In the genomic region with DNA sequence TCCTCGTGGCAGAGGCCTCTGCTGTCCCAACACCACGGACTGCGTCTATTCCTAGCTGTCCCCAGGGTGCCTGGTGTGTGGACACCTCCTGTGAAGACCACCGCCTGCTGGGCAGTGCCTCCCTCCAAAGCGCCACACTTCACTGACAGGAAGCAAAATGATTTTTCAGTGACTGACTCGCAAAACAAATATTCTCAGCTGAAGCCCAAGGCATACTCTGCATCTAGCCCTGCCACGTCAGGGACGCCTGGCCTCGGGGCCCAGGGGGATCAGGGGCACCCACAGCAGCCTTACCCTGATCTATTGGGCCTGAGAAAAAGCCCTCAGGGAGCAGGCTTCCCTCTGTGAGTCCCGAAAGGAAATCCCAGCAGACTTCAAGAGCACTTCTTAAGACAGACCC, we compare ENCODE assay signal across 8 cellular contexts. TPM values are rescaled to one million over a fixed set of nuclear protein-coding genes. Genes with fewer than 3 reads are reported as not detected.
DNase-seq lines count a peak whose midpoint lies in the region; FAIRE-seq and TF ChIP-seq lines count a peak whose summit lies in the region.

No MANE protein-coding gene starts in this region.

- H2BK15ac ChIP-seq in H1 (ENCODE audit: low read length), result no peak overlapping the region

- H2AK5ac ChIP-seq in H1 (ENCODE audit: low read depth, low read length) (no peak overlapping the region), trophoblast cell (ENCODE audit: low read length) (no peak overlapping the region)

- H3K23me2 ChIP-seq in H1 (ENCODE audit: low read depth, low read length), result peaks cover 9% of the 10 kb centered on the region; the same call in 1 of the 2 replicates

- H2BK12ac ChIP-seq in H1 (ENCODE audit: low read depth, low read length) (no peak overlapping the region), trophoblast cell (ENCODE audit: low read length) (no peak overlapping the region)

- no peak overlapping the region for H3K18ac ChIP-seq in H1 (ENCODE audit: extremely low read depth, low read length)
- H3K18ac ChIP-seq in trophoblast cell (ENCODE audit: low read length), result peak overlapping the region; percentile 22

- H3K79me2 ChIP-seq in H1 (ENCODE audit: control insufficient read depth in 1 of 2, insufficient read depth in 2 of 2, low read length in 2 of 2) (peaks cover 26 to 64% of the 10 kb centered on the region in 2 experiments), trophoblast cell (ENCODE audit: control insufficient read depth, insufficient read depth, low read length, poor library complexity) (peaks cover 43% of the 10 kb centered on the region)

- no peak overlapping the region for H4K5ac ChIP-seq in H1 (ENCODE audit: insufficient read length, low read depth, low read length)

- TF ChIP-seq POLR2A in H1 (IDR thresholded peaks at IDR 0.05; ENCODE audit: control extremely low read depth in 1 of 2, low read depth in 2 of 2, low read length in 2 of 2), result no peak

- H3K23ac ChIP-seq in H1 (ENCODE audit: insufficient read length) (no peak overlapping the region), trophoblast cell (ENCODE audit: low read length) (no peak overlapping the region)

- H4K12ac ChIP-seq in trophoblast cell (ENCODE audit: low read depth, low read length), result no peak overlapping the region

- no peak overlapping the region for H3K4me3 ChIP-seq in NT2/D1 (ENCODE audit: insufficient read length, low read depth)
- H3K4me3 ChIP-seq in H1 (ENCODE audit: extremely low read depth in 1 of 4, insufficient read depth in 2 of 4, low read depth in 3 of 4, low read length in 4 of 4), result peak overlapping the region in 3 of 4 experiments; percentile 66 to 87 (median 66); a peak in 2 of 8 replicates
- H3K4me3 ChIP-seq in trophoblast cell (ENCODE audit: low read depth, low read length), result no peak overlapping the region

- no peak overlapping the region; the same call in 1 of the 2 replicates for H2BK5ac ChIP-seq in H1 (ENCODE audit: low read depth, low read length)
- H2BK5ac ChIP-seq in trophoblast cell (ENCODE audit: low read depth, low read length, poor library complexity), result no peak overlapping the region

- peak overlapping the region; percentile 32 for H3K9ac ChIP-seq in NT2/D1 (ENCODE audit: insufficient read length, low read depth)
- no peak overlapping the region for H3K9ac ChIP-seq in H1 (replicated peaks in 1 of 4; ENCODE audit: extremely low read depth in 1 of 4, low read depth in 3 of 4, low read length in 3 of 4)
- H3K9ac ChIP-seq in trophoblast cell (ENCODE audit: low read length), result no peak overlapping the region

- H3K14ac ChIP-seq in H1 (ENCODE audit: insufficient read length) (no peak overlapping the region), trophoblast cell (ENCODE audit: low read length) (peak overlapping the region; percentile 6)

- H3K27ac ChIP-seq in H1 (ENCODE audit: low read depth, low read length) (no peak overlapping the region), trophoblast cell (ENCODE audit: low read depth, low read length) (no peak overlapping the region)

- H3K4me1 Mint-ChIP-seq in Calu3 (ENCODE audit: low read depth, unreplicated experiment), result peaks cover 13% of the 10 kb centered on the region

- H3K4ac ChIP-seq in H1 (replicated peaks; ENCODE audit: insufficient read length, low read depth, low read length), result no peak overlapping the region
- peak overlapping the region; percentile 35 for H3K4ac ChIP-seq in trophoblast cell (ENCODE audit: low read depth, low read length)

- TF ChIP-seq RAD21 in H1 (IDR thresholded peaks at IDR 0.05 in 1 of 2, conservative IDR thresholded peaks at IDR 0.05 in 1 of 2; ENCODE audit: low read depth in 2 of 2, low read length in 2 of 2), result no peak

- H3K27me3 ChIP-seq in NT2/D1 (ENCODE audit: insufficient read depth, insufficient read length) (no peaks in the 10 kb centered on the region), H1 (replicated peaks in 1 of 4; ENCODE audit: control insufficient read depth in 3 of 4, extremely low read depth in 1 of 4, insufficient read depth in 3 of 4, low read length in 3 of 4) (no peaks in the 10 kb centered on the region; a peak in 1 of 7 replicates), trophoblast cell (ENCODE audit: insufficient read depth, low read length) (no peaks in the 10 kb centered on the region)

- H3K9me3 Mint-ChIP-seq in Calu3 (ENCODE audit: low read depth, unreplicated experiment), result peaks cover 6% of the 10 kb centered on the region

- H4K20me1 ChIP-seq in H1 (replicated peaks in 1 of 2; ENCODE audit: control insufficient read depth in 1 of 2, insufficient read depth in 2 of 2, low read length in 2 of 2), result peaks cover 42 to 44% of the 10 kb centered on the region in 2 experiments

- H3K4me3 Mint-ChIP-seq in Calu3 (ENCODE audit: low read depth, unreplicated experiment), result peak overlapping the region; percentile 85

- no peak for TF ChIP-seq CTCF in Calu3 (IDR thresholded peaks at IDR 0.05; ENCODE audit: unreplicated experiment)
- no peak for TF ChIP-seq CTCF in H1 (IDR thresholded peaks at IDR 0.05; ENCODE audit: control extremely low read depth in 1 of 3, insufficient read depth in 1 of 3, low read depth in 1 of 3, low read length in 3 of 3)

- CTCF ChIA-PET in Calu3 (lab: Charles Lee), result interaction anchor here (0.6 kb wide), 1 partner anchor 61 kb away, joined by 3 read pairs; no protein-coding TSS in a partner anchor
- CTCF ChIA-PET in H1 (lab: Charles Lee; ENCODE audit: partially characterized antibody), result interaction anchor here (0.6 kb wide), 1 partner anchor 87 kb away, joined by 3 read pairs; no protein-coding TSS in a partner anchor

- H3K4me2 ChIP-seq in H1 (ENCODE audit: insufficient read depth in 1 of 2, low read depth in 2 of 2, low read length in 2 of 2), result peak overlapping the region; percentile 90 to 94
- H3K4me2 ChIP-seq in trophoblast cell (ENCODE audit: low read length), result peak overlapping the region; percentile 66

- peak overlapping the region; percentile 71 for H3K27ac Mint-ChIP-seq in Calu3 (ENCODE audit: unreplicated experiment)

- DNase-seq in Calu3, result no peak
- no peak for DNase-seq in NT2/D1 (ENCODE audit: low read depth, low spot score)
- no peak for DNase-seq in H1 (ENCODE audit: low read depth in 1 of 2, low spot score in 2 of 2)
- DNase-seq in trophoblast cell, result peak; percentile 68 to 81
- no peak for DNase-seq in stimulated activated CD8-positive, alpha-beta memory T cell treated with anti-CD3 and anti-CD28 coated beads, Interleukin-4, amount 100 ng/mL, for 48 hours
- no peak for DNase-seq in cerebellar nuclear complex (lab: John Stamatoyannopoulos, UW)
- no peak for DNase-seq in NCI-H2227 treated with DMSO at 0.1 percent for 48 hours (lab: John Stamatoyannopoulos, UW)
- DNase-seq in KBM-7, result no peak

- H3K36me3 ChIP-seq in NT2/D1 (ENCODE audit: insufficient read depth, insufficient read length, low read length), result peaks cover 60% of the 10 kb centered on the region
- peaks cover 18 to 38% (median 23%) of the 10 kb centered on the region in 4 experiments for H3K36me3 ChIP-seq in H1 (ENCODE audit: control insufficient read depth in 2 of 4, insufficient read depth in 4 of 4, low read length in 3 of 4)
- peaks cover 41 to 45% of the 10 kb centered on the region in 2 experiments for H3K36me3 ChIP-seq in trophoblast cell (ENCODE audit: control insufficient read depth in 1 of 2, insufficient read depth in 2 of 2, low read length in 2 of 2)

- intact Hi-C loops in Calu3 (cut with micrococcal nuclease; ENCODE audit: unreplicated experiment), result no loop called here

- POLR2A ChIA-PET in H1 (lab: Charles Lee; ENCODE audit: partially characterized antibody), result interaction anchor here (0.8 to 1.7 kb wide), 8 partner anchors 8 to 158 kb away, joined by 3 to 6 read pairs (median 3); no protein-coding TSS in a partner anchor

- H4K91ac ChIP-seq in H1 (replicated peaks; ENCODE audit: insufficient read length, low read length) (no peak overlapping the region), trophoblast cell (ENCODE audit: low read depth, low read length) (no peak overlapping the region)

- H3K9me3 ChIP-seq in NT2/D1 (ENCODE audit: insufficient read depth, low read length) (peaks cover 33% of the 10 kb centered on the region; the same call in 1 of the 2 replicates), H1 (ENCODE audit: insufficient read depth in 2 of 2, low read depth in 1 of 2, low read length in 1 of 2) (peaks cover 12 to 14% of the 10 kb centered on the region in 2 experiments; a peak in 3 of 4 replicates), trophoblast cell (ENCODE audit: insufficient read depth, low read depth, low read length) (peaks cover 2% of the 10 kb centered on the region)

- H2BK120ac ChIP-seq in H1 (replicated peaks; ENCODE audit: low read depth, low read length) (no peak overlapping the region), trophoblast cell (ENCODE audit: insufficient read depth, low read length, poor library complexity) (no peak overlapping the region)

- H3K36me3 Mint-ChIP-seq in Calu3 (ENCODE audit: insufficient read depth, unreplicated experiment), result peaks cover 74% of the 10 kb centered on the region

- no peak overlapping the region for H4K8ac ChIP-seq in H1 (ENCODE audit: extremely low read depth, insufficient read depth, low read length)
- H4K8ac ChIP-seq in trophoblast cell (ENCODE audit: low read depth, low read length), result no peak overlapping the region

- H2AFZ ChIP-seq in H1 (ENCODE audit: low read length), result no peak overlapping the region
- peak overlapping the region; percentile 18 for H2AFZ ChIP-seq in trophoblast cell (ENCODE audit: insufficient read depth, low read length, poor library complexity)

- no peaks in the 10 kb centered on the region for H3K27me3 Mint-ChIP-seq in Calu3 (ENCODE audit: unreplicated experiment)

- H3K79me1 ChIP-seq in H1 (ENCODE audit: low read depth, low read length), result peaks cover 28% of the 10 kb centered on the region
- H3K79me1 ChIP-seq in trophoblast cell (ENCODE audit: low read length), result peaks cover 13% of the 10 kb centered on the region

- FAIRE-seq in H1 (lab: Jason Lieb, UNC), result no peak

- H2BK20ac ChIP-seq in H1 (ENCODE audit: low read length), result no peak overlapping the region

- no peak for TF ChIP-seq EP300 in H1 (IDR thresholded peaks at IDR 0.05; ENCODE audit: borderline replicate concordance in 1 of 2, low read depth in 2 of 2, low read length in 2 of 2)

- H3K4me1 ChIP-seq in NT2/D1 (ENCODE audit: insufficient read depth, insufficient read length) (peaks cover 5% of the 10 kb centered on the region), H1 (replicated peaks in 1 of 4; ENCODE audit: control insufficient read depth in 3 of 4, insufficient read depth in 4 of 4, low read length in 3 of 4) (peaks cover 0 to 9% (median 7%) of the 10 kb centered on the region in 4 experiments; a peak in 5 of 7 replicates), trophoblast cell (ENCODE audit: control insufficient read depth in 1 of 2, insufficient read depth in 2 of 2, low read length in 2 of 2) (peaks cover 17 to 22% of the 10 kb centered on the region in 2 experiments)

- no TSS peak for BruUV-seq in Calu3 (replicated peaks; lab: Mats Ljungman, UMichigan)

- H3K56ac ChIP-seq in H1 (replicated peaks; ENCODE audit: insufficient read length, low read depth, low read length), result no peak overlapping the region

- in situ Hi-C loops in KBM-7 (cut with MboI; ENCODE audit: low pct_unique_long_range_greater_than_20kb, low sequenced_read_pairs), result no loop called here

- 79% methylated on average over 10 of the region's 10 CpGs; no CpG with 5 or more reads in 1 of the 2 experiments for WGBS in H1 (ENCODE audit: extremely low coverage in 1 of 2, insufficient coverage in 1 of 2, insufficient read length in 1 of 2, insufficient replicate concordance in 2 of 2, low coverage in 1 of 2, low lambda C conversion rate in 2 of 2, missing lambda C conversion rate in 1 of 2), 2 experiments
- no CpG with 5 or more reads among the region's 10 CpGs for WGBS in trophoblast cell (ENCODE audit: extremely low coverage, insufficient coverage, insufficient read length)

RNA-seq across cellular contexts. Expression of a gene that starts 2.2 kb away (rescaled TPM):
- total RNA-seq in Calu3 (2022), result 38.8 and 41.4 TPM in 2 replicates
- 34.0 and 35.7 TPM in 2 replicates for total RNA-seq in H1 (2021; fragmentation: NEBNext Ultra II Directional; extraction: Animal tissue kit (Norgen Biotek cat#: 25700))
- polyA plus RNA-seq in H1 (2011; rRNA removed), result 6.8 and 11.4 TPM in 2 replicates
- polyA plus RNA-seq in H1 (2011; cell fraction: cytosol; rRNA removed), result 9.0 TPM
- 27.1 TPM for polyA plus RNA-seq in H1 (2011; cell fraction: nucleus; rRNA removed)
- polyA plus RNA-seq in H1 (2012, experiment 1 of 2), result 19.0 to 25.1 TPM (median 23.0 TPM) in 4 replicates
- polyA plus RNA-seq in H1 (2012, experiment 2 of 2), result 15.0 TPM
- 13.9 TPM for polyA plus RNA-seq in H1 (2013, experiment 1 of 2)
- 13.1 TPM for polyA plus RNA-seq in H1 (2013, experiment 2 of 2)
- 10.0 and 12.5 TPM in 2 replicates for polyA minus RNA-seq in H1 (2011; rRNA and poly(A)+ RNA removed)
- 20.6 TPM for polyA minus RNA-seq in H1 (2011; cell fraction: cytosol; rRNA and poly(A)+ RNA removed)
- polyA minus RNA-seq in H1 (2011; cell fraction: nucleus; rRNA and poly(A)+ RNA removed), result 24.8 TPM
- polyA plus RNA-seq in trophoblast cell (2013), result 18.7 and 19.7 TPM in 2 replicates

RNA-seq across cellular contexts. Expression of a gene that starts 28.2 kb away (rescaled TPM):
- total RNA-seq in Calu3 (2022), result 28.1 and 30.0 TPM in 2 replicates
- total RNA-seq in H1 (2021; fragmentation: NEBNext Ultra II Directional; extraction: Animal tissue kit (Norgen Biotek cat#: 25700)), result 28.3 TPM in 2 replicates
- 11.0 and 14.5 TPM in 2 replicates for polyA plus RNA-seq in H1 (2011; rRNA removed)
- 10.6 TPM for polyA plus RNA-seq in H1 (2011; cell fraction: cytosol; rRNA removed)
- 15.8 TPM for polyA plus RNA-seq in H1 (2011; cell fraction: nucleus; rRNA removed)
- polyA plus RNA-seq in H1 (2012, experiment 1 of 2), result 15.1 to 18.5 TPM (median 17.5 TPM) in 4 replicates
- polyA plus RNA-seq in H1 (2012, experiment 2 of 2), result 7.3 TPM
- polyA plus RNA-seq in H1 (2013, experiment 1 of 2), result 14.2 TPM
- 14.2 TPM for polyA plus RNA-seq in H1 (2013, experiment 2 of 2)
- 12.9 and 14.6 TPM in 2 replicates for polyA minus RNA-seq in H1 (2011; rRNA and poly(A)+ RNA removed)
- polyA minus RNA-seq in H1 (2011; cell fraction: cytosol; rRNA and poly(A)+ RNA removed), result 16.2 TPM
- 14.9 TPM for polyA minus RNA-seq in H1 (2011; cell fraction: nucleus; rRNA and poly(A)+ RNA removed)
- polyA plus RNA-seq in trophoblast cell (2013), result 16.0 and 16.8 TPM in 2 replicates

Comparison
In these comparisons a context has a peak if more than half of its experiments do, and no peak if none do; other contexts are left out.
1. DNase-seq: peak in trophoblast cell (2 of 2); none in Calu3 (single experiment), NT2/D1 (single experiment), H1 (0 of 2), stimulated activated CD8-positive, alpha-beta memory T cell treated with anti-CD3 and anti-CD28 coated beads, Interleukin-4, amount 100 ng/mL, for 48 hours (single experiment), cerebellar nuclear complex (0 of 2), NCI-H2227 treated with DMSO at 0.1 percent for 48 hours (single experiment) and KBM-7 (single experiment).
2. H3K4me3 ChIP-seq: peak in H1 (3 of 4); none in NT2/D1 (single experiment) and trophoblast cell (single experiment).